In genomic region chr11:33211153-33211552, GRCh38 we compare ENCODE assay signal across 18 cellular contexts. TPM values are rescaled to one million over a fixed set of nuclear protein-coding genes. Genes with fewer than 3 reads are reported as not detected.
DNase-seq lines count a peak whose midpoint lies in the region; ATAC-seq and TF ChIP-seq lines count a peak whose summit lies in the region.
"Had no signal": no experiment of that assay in that cellular context is flagged by ENCODE, and none has a peak within 500 bp of the region (broad histone marks: within the 10 kb centered on the region; RNA-seq: fewer than 3 reads in every experiment).

No MANE protein-coding gene starts in this region.

- ATAC-seq in naive thymus-derived CD4-positive, alpha-beta T cell = peak; percentile 36
- ATAC-seq: A549 had no signal

- peak overlapping the region; percentile 22 for H3K4me3 Mint-ChIP-seq in Calu3 (ENCODE audit: low read depth, unreplicated experiment)
- no peak overlapping the region for H3K4me3 Mint-ChIP-seq in naive thymus-derived CD4-positive, alpha-beta T cell

- peaks cover 10% of the 10 kb centered on the region for H3K4me1 Mint-ChIP-seq in Calu3 (ENCODE audit: low read depth, unreplicated experiment)
- peaks cover 0 to 7% (median 0%) of the 10 kb centered on the region in 7 donors for H3K4me1 Mint-ChIP-seq in naive thymus-derived CD4-positive, alpha-beta T cell

- no TSS peak for BruUV-seq in Calu3 (replicated peaks; lab: Mats Ljungman, UMichigan)

- H3K27me3 Mint-ChIP-seq in Calu3 (ENCODE audit: unreplicated experiment) = no peaks in the 10 kb centered on the region
- peaks cover 0 to 4% (median 0%) of the 10 kb centered on the region in 5 donors for H3K27me3 Mint-ChIP-seq in naive thymus-derived CD4-positive, alpha-beta T cell

- no peaks in the 10 kb centered on the region for H3K36me3 ChIP-seq in naive thymus-derived CD4-positive, alpha-beta T cell (ENCODE audit: control insufficient read depth in 2 of 3, insufficient read depth in 3 of 3, low read length in 3 of 3)

- CTCF ChIA-PET in Calu3 (lab: Charles Lee) = no interaction called here
- CTCF ChIA-PET in naive thymus-derived CD4-positive, alpha-beta T cell (lab: Charles Lee) = no interaction called here

- no peaks in the 10 kb centered on the region for H3K4me1 ChIP-seq in naive thymus-derived CD4-positive, alpha-beta T cell (ENCODE audit: control insufficient read depth in 2 of 2, insufficient read depth in 2 of 2, low read length in 2 of 2)
- H3K4me1 ChIP-seq: A549 had no signal

- H3K27ac ChIP-seq in naive thymus-derived CD4-positive, alpha-beta T cell (ENCODE audit: low read depth, low read length) = no peak overlapping the region
- H3K27ac ChIP-seq: A549, C4-2B had no signal

- H3K4me3 ChIP-seq in NB4 (ENCODE audit: low read depth, low read length) = no peak overlapping the region
- no peak overlapping the region for H3K4me3 ChIP-seq in naive thymus-derived CD4-positive, alpha-beta T cell (ENCODE audit: low read length)
- H3K4me3 ChIP-seq: A549 had no signal

- no peaks in the 10 kb centered on the region for H3K9me3 ChIP-seq in naive thymus-derived CD4-positive, alpha-beta T cell (ENCODE audit: control insufficient read depth in 2 of 3, low read length in 3 of 3)
- H3K9me3 ChIP-seq: A549 had no signal

- DNase-seq in Calu3 (no peak), NB4 (ENCODE audit: low read depth) (peak; percentile 46), SKM-1 treated with dmso at 0.1 percent for 144 hours (lab: John Stamatoyannopoulos, UW; ENCODE audit: unreplicated experiment) (peak; percentile 83), DMS114 treated with DMSO at 0.1 percent for 48 hours (lab: John Stamatoyannopoulos, UW; ENCODE audit: unreplicated experiment) (no peak), hippocampal formation (lab: John Stamatoyannopoulos, UW) (no peak)
- no peak for DNase-seq in naive thymus-derived CD4-positive, alpha-beta T cell
- DNase-seq in stimulated activated CD4-positive, alpha-beta T cell treated with anti-CD3 and anti-CD28 coated beads, Interleukin-15, amount 100 ng/mL, for 24 hours = no peak
- no peak for DNase-seq in central memory CD4-positive, alpha-beta T cell
- DNase-seq: COR-L47, DMS53, H7, NCI-H1436 treated with DMSO at 0.1 percent for 48 hours, NCI-H510A treated with DMSO at 0.1 percent for 48 hours, NCI-H82, SHP77 treated with DMSO at 0.1 percent for 48 hours, SW 1271 had no signal

- H3K9me3 Mint-ChIP-seq in Calu3 (ENCODE audit: low read depth, unreplicated experiment) = no peaks in the 10 kb centered on the region
- peaks cover 0 to 6% (median 2%) of the 10 kb centered on the region in 11 donors for H3K9me3 Mint-ChIP-seq in naive thymus-derived CD4-positive, alpha-beta T cell

- no peaks in the 10 kb centered on the region for H3K27me3 ChIP-seq in naive thymus-derived CD4-positive, alpha-beta T cell (ENCODE audit: control insufficient read depth in 2 of 2, insufficient read depth in 2 of 2, low read length in 2 of 2)

- no peaks in the 10 kb centered on the region for H3K36me3 Mint-ChIP-seq in Calu3 (ENCODE audit: insufficient read depth, unreplicated experiment)
- peaks cover 0 to 8% (median 0%) of the 10 kb centered on the region in 5 donors for H3K36me3 Mint-ChIP-seq in naive thymus-derived CD4-positive, alpha-beta T cell

- intact Hi-C loops in Calu3 (cut with micrococcal nuclease; ENCODE audit: unreplicated experiment) = no loop called here
- intact Hi-C loops in naive thymus-derived CD4-positive, alpha-beta T cell (cut with micrococcal nuclease) = no loop called here

- H3K27ac Mint-ChIP-seq in Calu3 (ENCODE audit: unreplicated experiment) = no peak overlapping the region
- H3K27ac Mint-ChIP-seq in naive thymus-derived CD4-positive, alpha-beta T cell = no peak overlapping the region

- TF ChIP-seq CTCF in Calu3 (IDR thresholded peaks at IDR 0.05; ENCODE audit: unreplicated experiment) (no peak), NB4 (IDR thresholded peaks at IDR 0.05; ENCODE audit: low read depth, low read length) (no peak)

- no peak for TF ChIP-seq POLR2A in NB4 (IDR thresholded peaks at IDR 0.05; ENCODE audit: extremely low read depth, insufficient read length)

- POLR2A ChIA-PET in naive thymus-derived CD4-positive, alpha-beta T cell (lab: Charles Lee) = no interaction called here

RNA-seq across cellular contexts. Expression of gene HIPK3, which starts 46.0 kb away (rescaled TPM):
- total RNA-seq in Calu3 (2022) = 53.6 and 61.5 TPM in 2 replicates
- total RNA-seq in naive thymus-derived CD4-positive, alpha-beta T cell = 10 to 100 TPM; 41.2 to 92.5 (median 70.8) TPM
- polyA plus RNA-seq in naive thymus-derived CD4-positive, alpha-beta T cell = 10 to 100 TPM; 24.0 to 36.1 TPM

RNA-seq across cellular contexts. Expression of gene CSTF3, which starts 49.9 kb away (rescaled TPM):
- total RNA-seq in Calu3 (2022) = 51.1 and 55.9 TPM in 2 replicates
- total RNA-seq in naive thymus-derived CD4-positive, alpha-beta T cell = 10 to 100 TPM; 14.6 to 38.6 (median 28.7) TPM
- polyA plus RNA-seq in naive thymus-derived CD4-positive, alpha-beta T cell = 10 to 100 TPM; 17.8 to 23.7 TPM

Comparison
In these comparisons a context has a peak if more than half of its experiments do, and no peak if none do; other contexts are left out.
1. DNase-seq: peak in NB4 (single experiment) and SKM-1 treated with dmso at 0.1 percent for 144 hours (single experiment); none in Calu3 (single experiment), naive thymus-derived CD4-positive, alpha-beta T cell (0 of 9), DMS114 treated with DMSO at 0.1 percent for 48 hours (single experiment), hippocampal formation (0 of 2), stimulated activated CD4-positive, alpha-beta T cell treated with anti-CD3 and anti-CD28 coated beads, Interleukin-15, amount 100 ng/mL, for 24 hours (single experiment) and central memory CD4-positive, alpha-beta T cell (single experiment).